ENCODE assay signal across 9 cellular contexts in the genomic region with DNA sequence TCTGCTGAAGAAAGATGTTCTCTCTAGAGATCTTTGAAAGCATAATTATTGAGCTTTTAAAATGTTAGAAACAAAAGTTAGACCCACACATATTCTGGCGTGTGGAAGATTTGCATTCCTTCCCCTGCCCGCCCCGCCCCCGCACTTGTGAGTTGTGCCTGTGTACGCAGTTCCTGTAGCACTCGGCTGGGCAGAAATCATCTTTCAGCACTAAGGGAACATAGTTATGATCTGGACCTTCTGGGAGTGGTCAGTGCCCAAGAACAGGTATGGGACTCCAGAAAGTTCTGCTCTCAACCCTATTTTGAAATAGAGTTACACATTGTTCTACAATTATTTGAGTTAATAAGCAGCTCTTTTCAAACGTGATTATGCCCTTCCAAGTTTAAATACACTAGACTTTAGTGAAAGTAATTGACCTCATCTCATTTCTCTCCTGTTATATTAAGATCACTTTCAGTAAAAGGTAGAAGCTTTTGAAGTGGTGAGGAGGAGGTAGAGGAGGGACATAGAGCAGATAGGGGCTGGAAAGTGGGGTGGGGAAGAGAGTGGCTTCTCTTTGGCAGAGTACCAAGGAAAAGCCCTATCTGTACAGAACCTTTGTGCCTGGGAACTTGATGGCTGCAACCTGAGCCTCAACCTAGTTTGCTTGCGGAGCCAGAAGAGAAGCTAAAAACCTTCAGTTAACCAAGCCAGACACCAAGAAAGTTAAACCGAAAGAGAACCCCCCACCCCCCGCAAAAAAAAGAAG. TPM values are rescaled to one million over a fixed set of nuclear protein-coding genes. Genes with fewer than 3 reads are reported as not detected.
DNase-seq lines count a peak whose midpoint lies in the region; ATAC-seq and TF ChIP-seq lines count a peak whose summit lies in the region.
"Had no signal": no experiment of that assay in that cellular context is flagged by ENCODE, and none has a peak within 500 bp of the region (broad histone marks: within the 10 kb centered on the region; RNA-seq: fewer than 3 reads in every experiment).

No MANE protein-coding gene starts in this region.

- H4K20me1 ChIP-seq in OCI-LY1 (ENCODE audit: insufficient read depth, low read length) = no peaks in the 10 kb centered on the region

- no peaks in the 10 kb centered on the region for H3K27me3 ChIP-seq in OCI-LY1 (ENCODE audit: insufficient read depth, low read length)

- H3K79me2 ChIP-seq in OCI-LY1 (ENCODE audit: insufficient read depth, low read length) = no peaks in the 10 kb centered on the region

- no peak overlapping the region for H2AFZ ChIP-seq in OCI-LY1 (ENCODE audit: low read length)

- no peak for ATAC-seq in HG03025 (IDR thresholded peaks at IDR 0.05; ENCODE audit: low FRiP score, unreplicated experiment)
- ATAC-seq: left colon had no signal

- H3F3A ChIP-seq in OCI-LY1 (ENCODE audit: insufficient read depth, low read length) = no peaks in the 10 kb centered on the region

- TF ChIP-seq CTCF in OCI-LY1 (IDR thresholded peaks at IDR 0.05; ENCODE audit: low read length) = no peak
- no peak for TF ChIP-seq CTCF in chondrocyte (IDR thresholded peaks at IDR 0.05)
- TF ChIP-seq CTCF in progenitor cell of endocrine pancreas (IDR thresholded peaks at IDR 0.05; ENCODE audit: unreplicated experiment) = no peak

- peak overlapping the region; percentile 10; the same call in 1 of the 2 replicates for H3K4me2 ChIP-seq in OCI-LY1 (ENCODE audit: low read length)

- no peaks in the 10 kb centered on the region for H3K9me3 ChIP-seq in OCI-LY1 (ENCODE audit: low read length)

- H3K4me3 ChIP-seq in OCI-LY1 (ENCODE audit: low read depth, low read length, poor library complexity, severe bottlenecking) = no peak overlapping the region

- H3K9me3 Mint-ChIP-seq in chondrocyte (ENCODE audit: low read depth) (no peaks in the 10 kb centered on the region), progenitor cell of endocrine pancreas (ENCODE audit: low read depth) (no peaks in the 10 kb centered on the region)

- no peak overlapping the region for H3K27ac ChIP-seq in OCI-LY1 (ENCODE audit: low read depth, low read length, poor library complexity, severe bottlenecking)

- H3K9ac ChIP-seq in OCI-LY1 (ENCODE audit: low read length) = no peak overlapping the region

- H3K9me2 ChIP-seq in OCI-LY1 (ENCODE audit: low read depth, low read length) = no peaks in the 10 kb centered on the region

- H3K27ac Mint-ChIP-seq in chondrocyte (ENCODE audit: unreplicated experiment) (peak overlapping the region; percentile 51), progenitor cell of endocrine pancreas (peak overlapping the region; percentile 87)

- DNase-seq in NCI-H345 (lab: John Stamatoyannopoulos, UW) = peak; percentile 11
- DNase-seq in NCI-H345 treated with DMSO at 0.1 percent for 48 hours (lab: John Stamatoyannopoulos, UW; ENCODE audit: unreplicated experiment) = no peak
- no peak for DNase-seq in chondrocyte (ENCODE audit: low spot score)
- DNase-seq in progenitor cell of endocrine pancreas (ENCODE audit: low spot score, unreplicated experiment) = no peak
- DNase-seq in NCI-H2029 (lab: John Stamatoyannopoulos, UW) = no peak
- no peak for DNase-seq in DMS153 (lab: John Stamatoyannopoulos, UW)

- H3K27me3 Mint-ChIP-seq in chondrocyte (ENCODE audit: low read depth) (no peaks in the 10 kb centered on the region), progenitor cell of endocrine pancreas (peaks cover 9% of the 10 kb centered on the region)

- peaks cover 3% of the 10 kb centered on the region for H3K36me3 Mint-ChIP-seq in chondrocyte (ENCODE audit: low read depth)
- H3K36me3 Mint-ChIP-seq in progenitor cell of endocrine pancreas (ENCODE audit: insufficient read depth) = no peaks in the 10 kb centered on the region

- peaks cover 13% of the 10 kb centered on the region for H3K4me1 ChIP-seq in OCI-LY1 (ENCODE audit: insufficient read depth, low read length, severe bottlenecking)

- peaks cover 30% of the 10 kb centered on the region for H3K4me1 Mint-ChIP-seq in chondrocyte (ENCODE audit: low read depth)
- H3K4me1 Mint-ChIP-seq in progenitor cell of endocrine pancreas (ENCODE audit: low read depth) = peaks cover 17% of the 10 kb centered on the region

- no peaks in the 10 kb centered on the region for H3K36me3 ChIP-seq in OCI-LY1 (ENCODE audit: insufficient read depth, low read length)

- H3K4me3 Mint-ChIP-seq in chondrocyte (ENCODE audit: unreplicated experiment) (no peak overlapping the region), progenitor cell of endocrine pancreas (ENCODE audit: low read depth) (no peak overlapping the region)

RNA-seq across cellular contexts. Expression of gene BLVRA, which starts 5.7 kb away (rescaled TPM):
- total RNA-seq in chondrocyte (27.2 to 53.8 TPM (median 48.9 TPM) in 3 replicates), progenitor cell of endocrine pancreas (20.3 and 22.4 TPM in 2 replicates)

RNA-seq across cellular contexts. Expression of gene COA1, which starts 34.9 kb away (rescaled TPM):
- 31.4 to 36.6 TPM (median 33.5 TPM) in 3 replicates for total RNA-seq in chondrocyte
- total RNA-seq in progenitor cell of endocrine pancreas = 85.1 and 85.3 TPM in 2 replicates
